In genomic region chr4:144894525-144894924, GRCh38 we compare ENCODE assay signal across 13 cellular contexts.
DNase-seq lines count a peak whose midpoint lies in the region; ATAC-seq and TF ChIP-seq lines count a peak whose summit lies in the region.
"Had no signal": no experiment of that assay in that cellular context is flagged by ENCODE, and none has a peak within 500 bp of the region (broad histone marks: within the 10 kb centered on the region; RNA-seq: fewer than 3 reads in every experiment).

No MANE protein-coding gene starts in this region.

- no peaks in the 10 kb centered on the region for H3K36me3 ChIP-seq in gastroesophageal sphincter
- H3K36me3 ChIP-seq: vagina had no signal

- TF ChIP-seq CTCF in AG04449 (IDR thresholded peaks at IDR 0.05; ENCODE audit: insufficient read depth, low read length, missing control alignments) = no peak
- no peak for TF ChIP-seq CTCF in foreskin keratinocyte (conservative IDR thresholded peaks at IDR 0.05)
- TF ChIP-seq CTCF in gastroesophageal sphincter (IDR thresholded peaks at IDR 0.05) = no peak
- no peak for TF ChIP-seq CTCF in GM20000 (IDR thresholded peaks at IDR 0.05; ENCODE audit: extremely low read depth, missing control alignments)

- POLR2A ChIA-PET in AG04449 (lab: Yijun Ruan, JAX) = no interaction called here

- H3K4me1 ChIP-seq in foreskin keratinocyte (no peaks in the 10 kb centered on the region), gastroesophageal sphincter (no peaks in the 10 kb centered on the region)
- H3K4me1 ChIP-seq: parathyroid adenoma, vagina had no signal

- H3K9me3 ChIP-seq in gastroesophageal sphincter = peaks cover 0 to 7% (median 0%) of the 10 kb centered on the region in 3 donors
- H3K9me3 ChIP-seq: vagina had no signal

- DNase-seq in AG04449 (ENCODE audit: low read depth, low spot score) (peak; percentile 1), HK-2 (ENCODE audit: unreplicated experiment) (peak; percentile 8), SKM-1 (lab: John Stamatoyannopoulos, UW; ENCODE audit: unreplicated experiment) (peak; percentile 88), foreskin keratinocyte (peak; percentile 41 to 62), GM20000 (ENCODE audit: low spot score) (no peak), HuH-7.5 (ENCODE audit: low spot score) (no peak)
- no peak for DNase-seq in activated CD4-positive, alpha-beta T cell treated with anti-CD3 and anti-CD28 coated beads, Interleukin-2, amount 50 U/mL, for 4 hours
- DNase-seq: activated naive CD4-positive, alpha-beta T cell; immature natural killer cell had no signal

- CTCF ChIA-PET in AG04449 (lab: Yijun Ruan, JAX) = no interaction called here

- no peaks in the 10 kb centered on the region for H3K27me3 ChIP-seq in foreskin keratinocyte
- H3K27me3 ChIP-seq in gastroesophageal sphincter = no peaks in the 10 kb centered on the region
- H3K27me3 ChIP-seq: vagina had no signal

- H3K4me3 ChIP-seq in AG04449 (ENCODE audit: low read depth, low read length) (no peak overlapping the region), gastroesophageal sphincter (no peak overlapping the region)
- H3K4me3 ChIP-seq: vagina had no signal

- ATAC-seq in foreskin keratinocyte (peak; percentile 77), gastroesophageal sphincter (no peak)
- ATAC-seq: activated CD4-positive, CD25-positive, alpha-beta regulatory T cell treated with anti-CD3 and anti-CD28 coated beads, Interleukin-2, amount 50 U/mL, for 24 hours had no signal

- TF ChIP-seq EP300 in gastroesophageal sphincter (IDR thresholded peaks at IDR 0.05) = no peak

- 80% methylated on average over 3 of the region's 3 CpGs; no CpG with 5 or more reads in 1 of the 2 donors for WGBS in gastroesophageal sphincter (ENCODE audit: low coverage in 1 of 2), 2 donors

- no peak for TF ChIP-seq POLR2A in gastroesophageal sphincter (IDR thresholded peaks at IDR 0.05)

- H3K27ac ChIP-seq in foreskin keratinocyte (no peak overlapping the region), gastroesophageal sphincter (no peak overlapping the region)
- H3K27ac ChIP-seq: parathyroid adenoma, vagina had no signal

Comparison
In these comparisons a context has a peak if more than half of its experiments do, and no peak if none do; other contexts are left out.
1. DNase-seq: peak in AG04449 (single experiment), HK-2 (single experiment), SKM-1 (single experiment) and foreskin keratinocyte (2 of 2); none in activated CD4-positive, alpha-beta T cell treated with anti-CD3 and anti-CD28 coated beads, Interleukin-2, amount 50 U/mL, for 4 hours (0 of 2), GM20000 (single experiment) and HuH-7.5 (single experiment).